ENCODE assay signal across 12 cellular contexts in genomic region chr5:68891718-68892117, GRCh38.
DNase-seq lines count a peak whose midpoint lies in the region; ATAC-seq and TF ChIP-seq lines count a peak whose summit lies in the region.
"Had no signal": no experiment of that assay in that cellular context is flagged by ENCODE, and none has a peak within 500 bp of the region (broad histone marks: within the 10 kb centered on the region; RNA-seq: fewer than 3 reads in every experiment).

No MANE protein-coding gene starts in this region.

- no peak overlapping the region for H3K4me3 ChIP-seq in gastrocnemius medialis
- no peak overlapping the region for H3K4me3 ChIP-seq in body of pancreas

- H3K4me1 Mint-ChIP-seq in T-helper 1 cell treated with Interleukin-12 subunit alpha and Interleukin-12 subunit beta and Interleukin-4 antibody, amounts not matched to agents 30 μg/mL and 1 μg/mL, for 36 hours (ENCODE audit: low read depth): peaks cover 33% of the 10 kb centered on the region
- H3K4me1 Mint-ChIP-seq in stimulated activated effector memory CD8-positive, alpha-beta T cell treated with anti-CD3 and anti-CD28 coated beads, Interleukin-12 subunit alpha, Interleukin-12 subunit beta, amount 100 ng/mL, for 72 hours: no peaks in the 10 kb centered on the region

- TF ChIP-seq POLR2A in gastrocnemius medialis (IDR thresholded peaks at IDR 0.05) (no peak), body of pancreas (IDR thresholded peaks at IDR 0.05) (no peak)

- 62 to 78% methylated on average over 2 of the region's 2 CpGs for WGBS in body of pancreas, 2 donors

- in situ Hi-C loops in gastrocnemius medialis (cut with MboI; ENCODE audit: low sequenced_read_pairs in 4 of 4): no loop called here

- no peaks in the 10 kb centered on the region for H3K27me3 Mint-ChIP-seq in T-helper 1 cell treated with Interleukin-12 subunit alpha and Interleukin-12 subunit beta and Interleukin-4 antibody, amounts not matched to agents 30 μg/mL and 1 μg/mL, for 36 hours (ENCODE audit: low read depth)

- H3K27ac Mint-ChIP-seq in T-helper 1 cell treated with Interleukin-12 subunit alpha and Interleukin-12 subunit beta and Interleukin-4 antibody, amounts not matched to agents 30 μg/mL and 1 μg/mL, for 36 hours: peak overlapping the region; percentile 62
- no peak overlapping the region for H3K27ac Mint-ChIP-seq in stimulated activated effector memory CD8-positive, alpha-beta T cell treated with anti-CD3 and anti-CD28 coated beads, Interleukin-12 subunit alpha, Interleukin-12 subunit beta, amount 100 ng/mL, for 72 hours

- H3K36me3 Mint-ChIP-seq in T-helper 1 cell treated with Interleukin-12 subunit alpha and Interleukin-12 subunit beta and Interleukin-4 antibody, amounts not matched to agents 30 μg/mL and 1 μg/mL, for 36 hours (ENCODE audit: low read depth): no peaks in the 10 kb centered on the region
- no peaks in the 10 kb centered on the region for H3K36me3 Mint-ChIP-seq in stimulated activated effector memory CD8-positive, alpha-beta T cell treated with anti-CD3 and anti-CD28 coated beads, Interleukin-12 subunit alpha, Interleukin-12 subunit beta, amount 100 ng/mL, for 72 hours

- H3K27me3 ChIP-seq in gastrocnemius medialis: no peaks in the 10 kb centered on the region
- H3K27me3 ChIP-seq in body of pancreas: no peaks in the 10 kb centered on the region
- H3K27me3 ChIP-seq: neutrophil had no signal

- H3K9me3 Mint-ChIP-seq in T-helper 1 cell treated with Interleukin-12 subunit alpha and Interleukin-12 subunit beta and Interleukin-4 antibody, amounts not matched to agents 30 μg/mL and 1 μg/mL, for 36 hours: peaks cover 3% of the 10 kb centered on the region
- H3K9me3 Mint-ChIP-seq in stimulated activated effector memory CD8-positive, alpha-beta T cell treated with anti-CD3 and anti-CD28 coated beads, Interleukin-12 subunit alpha, Interleukin-12 subunit beta, amount 100 ng/mL, for 72 hours: no peaks in the 10 kb centered on the region

- H3K27ac ChIP-seq in gastrocnemius medialis: no peak overlapping the region
- no peak overlapping the region for H3K27ac ChIP-seq in body of pancreas
- H3K27ac ChIP-seq: neutrophil had no signal

- H3K9me3 ChIP-seq in gastrocnemius medialis (no peaks in the 10 kb centered on the region), body of pancreas (no peaks in the 10 kb centered on the region)
- H3K9me3 ChIP-seq: neutrophil had no signal

- TF ChIP-seq CTCF in gastrocnemius medialis (IDR thresholded peaks at IDR 0.05 in 4 of 5, conservative IDR thresholded peaks at IDR 0.05 in 1 of 5) (no peak), body of pancreas (IDR thresholded peaks at IDR 0.05) (no peak)

- ATAC-seq in GM21717 (IDR thresholded peaks at IDR 0.05; ENCODE audit: unreplicated experiment) (peak; percentile 55), gastrocnemius medialis (no peak), body of pancreas (no peak)
- ATAC-seq in stimulated activated effector memory CD8-positive, alpha-beta T cell treated with anti-CD3 and anti-CD28 coated beads, Interleukin-12 subunit alpha, Interleukin-12 subunit beta, amount 100 ng/mL, for 72 hours: peak; percentile 68

- no peaks in the 10 kb centered on the region for H3K36me3 ChIP-seq in gastrocnemius medialis
- H3K36me3 ChIP-seq in body of pancreas (replicated peaks in 1 of 2; ENCODE audit: insufficient read depth in 1 of 2, low read depth in 2 of 2): no peaks in the 10 kb centered on the region
- H3K36me3 ChIP-seq: neutrophil had no signal

- H3K4me1 ChIP-seq in gastrocnemius medialis (no peaks in the 10 kb centered on the region), body of pancreas (no peaks in the 10 kb centered on the region)

- intact Hi-C loops in gastrocnemius medialis (cut with DNase I; ENCODE audit: low total_unique reads): no loop called here
- intact Hi-C loops in body of pancreas (cut with DNase I): no loop called here

- H3K4me3 Mint-ChIP-seq in T-helper 1 cell treated with Interleukin-12 subunit alpha and Interleukin-12 subunit beta and Interleukin-4 antibody, amounts not matched to agents 30 μg/mL and 1 μg/mL, for 36 hours: peak overlapping the region; percentile 13
- H3K4me3 Mint-ChIP-seq in stimulated activated effector memory CD8-positive, alpha-beta T cell treated with anti-CD3 and anti-CD28 coated beads, Interleukin-12 subunit alpha, Interleukin-12 subunit beta, amount 100 ng/mL, for 72 hours: no peak overlapping the region

- DNase-seq in stimulated activated CD4-positive, alpha-beta T cell treated with anti-CD3 and anti-CD28 coated beads, Interleukin-15, amount 100 ng/mL, for 24 hours: peak; percentile 37
- DNase-seq in stimulated activated CD4-positive, alpha-beta T cell treated with anti-CD3 and anti-CD28 coated beads, Interleukin-12 subunit alpha, Interleukin-12 subunit beta, amount 100 ng/mL, for 4 hours: no peak
- DNase-seq in stimulated activated effector memory CD8-positive, alpha-beta T cell treated with anti-CD3 and anti-CD28 coated beads, Interleukin-12 subunit alpha, Interleukin-12 subunit beta, amount 100 ng/mL, for 72 hours (ENCODE audit: low spot score in 2 of 2): peak in 1 of 2 donors; percentile 55
- DNase-seq in gastrocnemius medialis: no peak
- DNase-seq in body of pancreas: no peak
- no peak for DNase-seq in iPS-NIHi11 (ENCODE audit: low spot score)
- DNase-seq: EL, NCI-H524 treated with DMSO at 0.1 percent for 48 hours, T-helper 9 cell had no signal

Comparison
In these comparisons a context has a peak if more than half of its experiments do, and no peak if none do; other contexts are left out.
1. ATAC-seq: peak in GM21717 (single experiment) and stimulated activated effector memory CD8-positive, alpha-beta T cell treated with anti-CD3 and anti-CD28 coated beads, Interleukin-12 subunit alpha, Interleukin-12 subunit beta, amount 100 ng/mL, for 72 hours (single experiment); none in gastrocnemius medialis (0 of 2) and body of pancreas (single experiment).